Comparison of ENCODE assay signal across 26 cellular contexts in genomic region chr14:52339262-52339661, GRCh38. TPM values are rescaled to one million over a fixed set of nuclear protein-coding genes. Genes with fewer than 3 reads are reported as not detected.
DNase-seq lines count a peak whose midpoint lies in the region; ATAC-seq and TF ChIP-seq lines count a peak whose summit lies in the region.
"Had no signal": no experiment of that assay in that cellular context is flagged by ENCODE, and none has a peak within 500 bp of the region (broad histone marks: within the 10 kb centered on the region; RNA-seq: fewer than 3 reads in every experiment).

No MANE protein-coding gene starts in this region.

- H2AFZ ChIP-seq in IMR-90 (replicated peaks; ENCODE audit: low read length, poor library complexity) (no peak overlapping the region), smooth muscle cell (ENCODE audit: low read depth) (no peak overlapping the region)

- peaks cover 22% of the 10 kb centered on the region for H3K36me3 Mint-ChIP-seq in activated CD4-positive, alpha-beta T cell treated with anti-CD3 and anti-CD28 coated beads, Interleukin-2, amount 10 ng/mL, durations not matched to agents 24 days and 14 days (ENCODE audit: low read depth)
- no peaks in the 10 kb centered on the region for H3K36me3 Mint-ChIP-seq in MCF 10A (ENCODE audit: insufficient read depth, unreplicated experiment)
- H3K36me3 Mint-ChIP-seq: CD8-positive, alpha-beta T cell had no signal

- H2BK20ac ChIP-seq in IMR-90 (ENCODE audit: low read depth, low read length): peak overlapping the region; percentile 90

- H3K14ac ChIP-seq in IMR-90 (replicated peaks; ENCODE audit: low read depth, low read length): peak overlapping the region; percentile 75

- intact Hi-C loops in activated CD4-positive, alpha-beta T cell treated with anti-CD3 and anti-CD28 coated beads, Interleukin-2, amount 10 ng/mL, durations not matched to agents 24 days and 14 days (cut with micrococcal nuclease): no loop called here
- intact Hi-C loops in IMR-90 (cut with micrococcal nuclease): no loop called here
- intact Hi-C loops in MCF 10A (cut with micrococcal nuclease): no loop called here

- DNase-seq in activated CD4-positive, alpha-beta T cell treated with anti-CD3 and anti-CD28 coated beads, Interleukin-2, amount 10 ng/mL, durations not matched to agents 24 days and 14 days: peak; percentile 47
- no peak for DNase-seq in activated CD4-positive, alpha-beta T cell treated with anti-CD3 and anti-CD28 coated beads for 4 hours
- DNase-seq in IMR-90 (no peak), smooth muscle cell (lab: John Stamatoyannopoulos, UW; ENCODE audit: unreplicated experiment) (no peak), MCF 10A (ENCODE audit: unreplicated experiment) (no peak), foreskin keratinocyte (no peak)
- DNase-seq: AML-193; Caco-2; Calu3; CD4-positive, alpha-beta T cell; CD8-positive, alpha-beta T cell; DMS 273 treated with DMSO at 0.1 percent for 48 hours; DMS153; DMS53; DMS79; DND-41; EL; GDM1 had no signal

- H2AK9ac ChIP-seq in IMR-90 (replicated peaks; ENCODE audit: low read depth, low read length, poor library complexity): no peak overlapping the region

- peak overlapping the region; percentile 48 for H3K4ac ChIP-seq in IMR-90 (ENCODE audit: low read depth, low read length)

- H2BK15ac ChIP-seq in IMR-90 (ENCODE audit: low read depth, low read length): peak overlapping the region; percentile 81; the same call in 2 of the 3 replicates

- CTCF ChIA-PET in HEK293 (lab: Yijun Ruan, JAX): no interaction called here
- CTCF ChIA-PET in IMR-90 (lab: Yijun Ruan, JAX): no interaction called here
- CTCF ChIA-PET in MCF 10A (lab: Yijun Ruan, JAX): no interaction called here

- H2BK120ac ChIP-seq in IMR-90 (ENCODE audit: low read depth, low read length): peak overlapping the region; percentile 72

- H3K9me1 ChIP-seq in IMR-90 (ENCODE audit: insufficient read depth, low read length): peaks cover 6% of the 10 kb centered on the region; the same call in 1 of the 2 replicates

- peaks cover 35% of the 10 kb centered on the region for H3K4me1 Mint-ChIP-seq in activated CD4-positive, alpha-beta T cell treated with anti-CD3 and anti-CD28 coated beads, Interleukin-2, amount 10 ng/mL, durations not matched to agents 24 days and 14 days
- peaks cover 13% of the 10 kb centered on the region for H3K4me1 Mint-ChIP-seq in MCF 10A (ENCODE audit: insufficient read depth, unreplicated experiment)
- H3K4me1 Mint-ChIP-seq: B cell had no signal

- peak overlapping the region; percentile 7; the same call in 1 of the 2 replicates for H3K18ac ChIP-seq in IMR-90 (ENCODE audit: low read depth, low read length)

- peak overlapping the region; percentile 75 for H4K91ac ChIP-seq in IMR-90 (ENCODE audit: insufficient read depth, low read depth, low read length)

- H3K9me3 ChIP-seq in HEK293 (ENCODE audit: control insufficient read depth, insufficient read depth, low read depth, low read length) (no peaks in the 10 kb centered on the region), IMR-90 (ENCODE audit: control insufficient read depth, insufficient read depth, low read length) (no peaks in the 10 kb centered on the region), smooth muscle cell (replicated peaks; ENCODE audit: low read depth) (peaks cover 5% of the 10 kb centered on the region)
- H3K9me3 ChIP-seq: A549, Caco-2 had no signal

- dilution Hi-C loops in IMR-90 (cut with HindIII; ENCODE audit: low sequenced_read_pairs, unreplicated experiment): no loop called here

- ATAC-seq in IMR-90 (ENCODE audit: low read depth): no peak
- ATAC-seq in foreskin keratinocyte: no peak
- ATAC-seq: CD8-positive, alpha-beta T cell; GM12878 had no signal

- H3K23ac ChIP-seq in IMR-90 (ENCODE audit: low read depth, low read length): 0 out of 2 replicates have a peak overlapping the region, but pooled peaks have one; percentile 27

- H3K4me3 ChIP-seq in HEK293 (ENCODE audit: low read depth, low read length) (no peak overlapping the region), IMR-90 (ENCODE audit: insufficient read depth, low read depth, low read length) (no peak overlapping the region), smooth muscle cell (no peak overlapping the region)
- H3K4me3 ChIP-seq: A549; BLaER1 treated with 17β-estradiol and CSF1 and Interleukin-3, amounts not matched to agents 10 nM and 100 nM; GM12878 had no signal

- H3K27me3 ChIP-seq in IMR-90 (ENCODE audit: control insufficient read depth, insufficient read depth, low read length) (no peaks in the 10 kb centered on the region), smooth muscle cell (ENCODE audit: low read depth) (no peaks in the 10 kb centered on the region), foreskin keratinocyte (peaks cover 2% of the 10 kb centered on the region)
- H3K27me3 ChIP-seq: BLaER1 treated with 17β-estradiol and CSF1 and Interleukin-3, amounts not matched to agents 10 nM and 100 nM had no signal

- H4K20me1 ChIP-seq in IMR-90 (ENCODE audit: insufficient read depth, low read length) (no peaks in the 10 kb centered on the region), smooth muscle cell (ENCODE audit: low read depth) (no peaks in the 10 kb centered on the region)
- H4K20me1 ChIP-seq: BLaER1 treated with 17β-estradiol and CSF1 and Interleukin-3, amounts not matched to agents 10 nM and 100 nM had no signal

- TF ChIP-seq CTCF in HEK293 (tag by site-specific recombination; IDR thresholded peaks at IDR 0.05) (no peak), IMR-90 (conservative IDR thresholded peaks at IDR 0.05; ENCODE audit: low read depth, low read length) (no peak), smooth muscle cell (IDR thresholded peaks at IDR 0.05; ENCODE audit: borderline replicate concordance, insufficient read depth, poor library complexity, severe bottlenecking) (no peak), MCF 10A (IDR thresholded peaks at IDR 0.05; ENCODE audit: unreplicated experiment) (no peak), foreskin keratinocyte (conservative IDR thresholded peaks at IDR 0.05) (no peak)

- H3K27me3 Mint-ChIP-seq in activated CD4-positive, alpha-beta T cell treated with anti-CD3 and anti-CD28 coated beads, Interleukin-2, amount 10 ng/mL, durations not matched to agents 24 days and 14 days: peaks cover 1% of the 10 kb centered on the region
- H3K27me3 Mint-ChIP-seq in MCF 10A (ENCODE audit: insufficient read depth, unreplicated experiment): no peaks in the 10 kb centered on the region
- H3K27me3 Mint-ChIP-seq: CD4-positive, alpha-beta T cell had no signal

- H3K4me1 ChIP-seq in HEK293 (ENCODE audit: control insufficient read depth, insufficient read depth, low read length) (peaks cover 12% of the 10 kb centered on the region; the same call in 1 of the 2 replicates), IMR-90 (ENCODE audit: control insufficient read depth, insufficient read depth, low read length) (peaks cover 8% of the 10 kb centered on the region), smooth muscle cell (ENCODE audit: low read depth) (peaks cover 7% of the 10 kb centered on the region), foreskin keratinocyte (peaks cover 14% of the 10 kb centered on the region)
- H3K4me1 ChIP-seq: Caco-2 had no signal

- no peak overlapping the region for H3K56ac ChIP-seq in IMR-90 (ENCODE audit: extremely low read depth, insufficient read depth, low read length)

- H2BK5ac ChIP-seq in IMR-90 (ENCODE audit: low read depth, low read length, poor library complexity, severe bottlenecking): peak overlapping the region; percentile 49

- H3K4me2 ChIP-seq in IMR-90 (ENCODE audit: low read depth, low read length) (no peak overlapping the region), smooth muscle cell (no peak overlapping the region)

- no peaks in the 10 kb centered on the region for H3K79me1 ChIP-seq in IMR-90 (ENCODE audit: low read depth in 1 of 2, low read length in 2 of 2)

- H3K9me3 Mint-ChIP-seq in activated CD4-positive, alpha-beta T cell treated with anti-CD3 and anti-CD28 coated beads, Interleukin-2, amount 10 ng/mL, durations not matched to agents 24 days and 14 days: peaks cover 26% of the 10 kb centered on the region
- H3K9me3 Mint-ChIP-seq in MCF 10A (ENCODE audit: unreplicated experiment): no peaks in the 10 kb centered on the region
- H3K9me3 Mint-ChIP-seq: CD4-positive, alpha-beta T cell; CD8-positive, alpha-beta T cell had no signal

- no peak for TF ChIP-seq POLR2A in IMR-90 (IDR thresholded peaks at IDR 0.05; ENCODE audit: low read depth, low read length)

- H3K9ac ChIP-seq in IMR-90 (ENCODE audit: low read depth, low read length) (no peak overlapping the region), smooth muscle cell (ENCODE audit: low read depth) (no peak overlapping the region)
- H3K9ac ChIP-seq: BLaER1 treated with 17β-estradiol and CSF1 and Interleukin-3, amounts not matched to agents 10 nM and 100 nM had no signal

- no peak overlapping the region for H3K4me3 Mint-ChIP-seq in activated CD4-positive, alpha-beta T cell treated with anti-CD3 and anti-CD28 coated beads, Interleukin-2, amount 10 ng/mL, durations not matched to agents 24 days and 14 days
- no peak overlapping the region for H3K4me3 Mint-ChIP-seq in MCF 10A (ENCODE audit: unreplicated experiment)
- H3K4me3 Mint-ChIP-seq: B cell; CD4-positive, alpha-beta T cell; CD8-positive, alpha-beta T cell had no signal

- H3F3A ChIP-seq in smooth muscle cell (ENCODE audit: low read depth): no peaks in the 10 kb centered on the region

- no peak for TF ChIP-seq RAD21 in IMR-90 (IDR thresholded peaks at IDR 0.05; ENCODE audit: low read length)

- WGBS in IMR-90 (ENCODE audit: extremely low coverage in 2 of 2, insufficient read length in 1 of 2), 2 experiments: no CpG with 5 or more reads among the region's 1 CpG
- WGBS in smooth muscle cell (ENCODE audit: low lambda C conversion rate): 83% methylated on average over 1 of the region's 1 CpG

- in situ Hi-C loops in IMR-90 (cut with MboI; ENCODE audit: low sequenced_read_pairs): no loop called here

- no peaks in the 10 kb centered on the region for H3K79me2 ChIP-seq in smooth muscle cell (ENCODE audit: low read depth)

- H3K36me3 ChIP-seq in HEK293 (ENCODE audit: control insufficient read depth in 2 of 2, insufficient read depth in 1 of 2, low read length in 2 of 2) (no peaks in the 10 kb centered on the region), IMR-90 (ENCODE audit: control insufficient read depth, insufficient read depth, low read length) (no peaks in the 10 kb centered on the region), smooth muscle cell (ENCODE audit: low read depth) (no peaks in the 10 kb centered on the region)
- H3K36me3 ChIP-seq: BLaER1 treated with 17β-estradiol and CSF1 and Interleukin-3, amounts not matched to agents 10 nM and 100 nM had no signal

- peak overlapping the region; percentile 0; the same call in 1 of the 2 replicates for H4K5ac ChIP-seq in IMR-90 (ENCODE audit: low read depth, low read length)

- H3K27ac Mint-ChIP-seq in activated CD4-positive, alpha-beta T cell treated with anti-CD3 and anti-CD28 coated beads, Interleukin-2, amount 10 ng/mL, durations not matched to agents 24 days and 14 days: no peak overlapping the region
- H3K27ac Mint-ChIP-seq in MCF 10A (ENCODE audit: low read depth, unreplicated experiment): no peak overlapping the region
- H3K27ac Mint-ChIP-seq: B cell; CD4-positive, alpha-beta T cell; CD8-positive, alpha-beta T cell had no signal

- peak overlapping the region; percentile 79; the same call in 1 of the 2 replicates for H2AK5ac ChIP-seq in IMR-90 (ENCODE audit: low read depth, low read length)

- H4K8ac ChIP-seq in IMR-90 (ENCODE audit: low read depth in 2 of 2, low read length in 2 of 2): peak overlapping the region in 1 of 2 experiments; percentile 43; a peak in 1 of 4 replicates

- BruUV-seq in IMR-90 (replicated peaks; lab: Mats Ljungman, UMichigan): no TSS peak
- BruUV-seq in MCF 10A (replicated peaks; lab: Mats Ljungman, UMichigan): no TSS peak

- POLR2A ChIA-PET in HEK293 (lab: Yijun Ruan, JAX) (no interaction called here), IMR-90 (lab: Charles Lee; ENCODE audit: unreplicated experiment) (no interaction called here), MCF 10A (lab: Yijun Ruan, JAX) (interaction anchor here (0.6 kb wide), 1 partner anchor 347 kb away, joined by 4 read pairs; no protein-coding TSS in a partner anchor)

- no peak overlapping the region for H3K27ac ChIP-seq in HEK293 (ENCODE audit: extremely low read depth, low read depth, low read length)
- H3K27ac ChIP-seq in IMR-90 (ENCODE audit: insufficient read depth, low read length): no peak overlapping the region
- H3K27ac ChIP-seq in smooth muscle cell (ENCODE audit: low read depth): no peak overlapping the region
- no peak overlapping the region for H3K27ac ChIP-seq in foreskin keratinocyte
- H3K27ac ChIP-seq: 22Rv1; BLaER1 treated with 17β-estradiol and CSF1 and Interleukin-3, amounts not matched to agents 10 nM and 100 nM; C4-2B had no signal

RNA-seq across cellular contexts. Expression of gene PTGER2, which starts 25.1 kb away (rescaled TPM):
- 66.7 and 69.9 TPM in 2 replicates for total RNA-seq in activated CD4-positive, alpha-beta T cell treated with anti-CD3 and anti-CD28 coated beads, Interleukin-2, amount 10 ng/mL, durations not matched to agents 24 days and 14 days
- total RNA-seq in IMR-90 (2012; rRNA removed): 24.7 and 33.6 TPM in 2 replicates
- 58.5 and 59.4 TPM in 2 replicates for polyA plus RNA-seq in IMR-90 (2012; rRNA removed)
- polyA plus RNA-seq in IMR-90 (2012; cell fraction: cytosol; rRNA removed): 23.6 and 49.1 TPM in 2 replicates
- polyA plus RNA-seq in IMR-90 (2012; cell fraction: nucleus; rRNA removed; ENCODE audit: low replicate concordance): 12.4 and 18.8 TPM in 2 replicates
- 17.7 and 36.4 TPM in 2 replicates for total RNA-seq in smooth muscle cell
- polyA plus RNA-seq in smooth muscle cell: 23.2 and 24.6 TPM in 2 replicates
- total RNA-seq in MCF 10A (2022): 0.12 TPM in 2 replicates
- 0.11 TPM in 1 of 2 replicates, not detected in the other for total RNA-seq in foreskin keratinocyte
- polyA plus RNA-seq in foreskin keratinocyte: 0.02 and 0.04 TPM in 2 replicates
- total RNA-seq: A172, Calu3 had no signal

Comparison
In these comparisons a context has a peak if more than half of its experiments do, and no peak if none do; other contexts are left out.
1. RNA of gene PTGER2, which starts 25.1 kb away (total RNA-seq): 66.7 to 69.9 TPM in activated CD4-positive, alpha-beta T cell treated with anti-CD3 and anti-CD28 coated beads, Interleukin-2, amount 10 ng/mL, durations not matched to agents 24 days and 14 days, 17.7 to 36.4 TPM in smooth muscle cell and 24.7 to 33.6 TPM in IMR-90; 0.12 TPM in MCF 10A and 0.11 TPM in foreskin keratinocyte; every median in the first group is over 10 times any median in the second.